10 cellular contexts compared by ENCODE assay signal in the genomic region with DNA sequence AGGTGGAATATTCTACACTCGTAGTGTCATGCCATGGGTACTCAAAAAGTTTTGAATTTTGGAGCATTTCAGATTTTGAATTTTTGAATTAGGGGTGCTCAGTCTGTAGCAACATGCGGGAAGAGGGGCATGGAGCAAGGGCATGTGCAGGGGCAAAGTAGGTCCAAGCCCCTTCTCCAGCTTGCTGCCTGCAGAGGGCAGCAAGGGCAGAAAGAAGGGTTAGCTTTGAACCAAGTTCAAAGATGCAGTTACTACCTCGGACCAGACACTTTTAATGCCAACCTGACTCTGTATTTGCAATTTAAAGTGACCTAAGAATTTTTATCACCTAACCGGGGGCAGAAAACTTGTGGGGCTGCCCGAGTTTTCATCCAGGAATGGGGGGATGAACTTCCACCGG.
DNase-seq lines count a peak whose midpoint lies in the region; ATAC-seq and TF ChIP-seq lines count a peak whose summit lies in the region.
"Had no signal": no experiment of that assay in that cellular context is flagged by ENCODE, and none has a peak within 500 bp of the region (broad histone marks: within the 10 kb centered on the region; RNA-seq: fewer than 3 reads in every experiment).

No MANE protein-coding gene starts in this region.

- intact Hi-C loops in activated CD8-positive, alpha-beta T cell treated with anti-CD3 and anti-CD28 coated beads for 36 hours (cut with micrococcal nuclease): loop anchor here (5.0 kb wide), 1 partner anchor 76 kb away; no protein-coding TSS in a partner anchor
- intact Hi-C loops in dorsolateral prefrontal cortex (cut with DNase I): loop anchor here in 1 of 2 donors (5.0 kb wide), 1 partner anchor 94 kb away; a partner anchor contains a TSS
- intact Hi-C loops in sigmoid colon (cut with DNase I): no loop called here

- DNase-seq in activated CD8-positive, alpha-beta T cell treated with anti-CD3 and anti-CD28 coated beads, Interleukin-2, amount 10 ng/mL, durations not matched to agents 7 days and 5 days: peak; percentile 26
- no peak for DNase-seq in activated CD8-positive, alpha-beta T cell treated with anti-CD3 and anti-CD28 coated beads for 36 hours
- no peak for DNase-seq in LNCaP clone FGC (ENCODE audit: low read depth)
- peak in 4 of 10 donors; percentile 19 to 46 (median 22) for DNase-seq in dorsolateral prefrontal cortex
- DNase-seq in sigmoid colon: peak; percentile 62
- no peak for DNase-seq in LoVo (ENCODE audit: low spot score)
- DNase-seq: NCI-H2171 treated with DMSO at 0.1 percent for 48 hours had no signal

- H3K4me3 ChIP-seq in LNCaP clone FGC (ENCODE audit: low read depth, low read length) (no peak overlapping the region), dorsolateral prefrontal cortex (peak overlapping the region in 2 of 59 donors; percentile 40 to 48), sigmoid colon (no peak overlapping the region)

- TF ChIP-seq CTCF in activated CD8-positive, alpha-beta T cell treated with anti-CD3 and anti-CD28 coated beads for 36 hours (IDR thresholded peaks at IDR 0.05): no peak
- TF ChIP-seq CTCF in LNCaP clone FGC (IDR thresholded peaks at IDR 0.05; ENCODE audit: control insufficient read depth, extremely low read depth, insufficient read depth) (peak; percentile 39), dorsolateral prefrontal cortex (IDR thresholded peaks at IDR 0.05 in 54 of 56, conservative IDR thresholded peaks at IDR 0.05 in 2 of 56; ENCODE audit: low read depth in 1 of 56, partially characterized antibody in 56 of 56) (peak in 45 of 56 donors; percentile 8 to 59 (median 37)), sigmoid colon (IDR thresholded peaks at IDR 0.05) (peak in 2 of 4 experiments; percentile 29 to 32)

- peak overlapping the region in 20 of 59 donors; percentile 3 to 87 (median 66) for H3K27ac ChIP-seq in dorsolateral prefrontal cortex
- H3K27ac ChIP-seq in sigmoid colon: peak overlapping the region in 3 of 4 donors; percentile 24 to 59 (median 53)

- peaks cover 15% of the 10 kb centered on the region for H3K27me3 Mint-ChIP-seq in activated CD8-positive, alpha-beta T cell treated with anti-CD3 and anti-CD28 coated beads, Interleukin-2, amount 10 ng/mL, durations not matched to agents 7 days and 5 days (ENCODE audit: low read depth)
- peaks cover 12% of the 10 kb centered on the region for H3K27me3 Mint-ChIP-seq in activated CD8-positive, alpha-beta T cell treated with anti-CD3 and anti-CD28 coated beads for 36 hours

- no peak overlapping the region for H3K4me3 Mint-ChIP-seq in activated CD8-positive, alpha-beta T cell treated with anti-CD3 and anti-CD28 coated beads, Interleukin-2, amount 10 ng/mL, durations not matched to agents 7 days and 5 days
- no peak overlapping the region for H3K4me3 Mint-ChIP-seq in activated CD8-positive, alpha-beta T cell treated with anti-CD3 and anti-CD28 coated beads for 36 hours

- TF ChIP-seq POLR2A in sigmoid colon (IDR thresholded peaks at IDR 0.05): no peak

- H3K27me3 ChIP-seq in dorsolateral prefrontal cortex (peaks cover 0 to 6% (median 0%) of the 10 kb centered on the region in 45 donors), sigmoid colon (no peaks in the 10 kb centered on the region)

- H3K36me3 ChIP-seq in sigmoid colon: no peaks in the 10 kb centered on the region

- peaks cover 7% of the 10 kb centered on the region for H3K4me1 Mint-ChIP-seq in activated CD8-positive, alpha-beta T cell treated with anti-CD3 and anti-CD28 coated beads, Interleukin-2, amount 10 ng/mL, durations not matched to agents 7 days and 5 days (ENCODE audit: low read depth)
- H3K4me1 Mint-ChIP-seq in activated CD8-positive, alpha-beta T cell treated with anti-CD3 and anti-CD28 coated beads for 36 hours (ENCODE audit: low read depth): peaks cover 2% of the 10 kb centered on the region

- WGBS in sigmoid colon, 2 donors: 41 to 60% methylated on average over 6 of the region's 6 CpGs

- no peaks in the 10 kb centered on the region for H3K9me3 ChIP-seq in sigmoid colon
- H3K9me3 ChIP-seq: Caco-2 had no signal

- POLR2A ChIA-PET in activated CD8-positive, alpha-beta T cell treated with anti-CD3 and anti-CD28 coated beads, Interleukin-2, amount 10 ng/mL, durations not matched to agents 7 days and 5 days (lab: Charles Lee): interaction anchor here (0.6 kb wide), 1 partner anchor 631 kb away, joined by 5 read pairs; no protein-coding TSS in a partner anchor
- POLR2A ChIA-PET in activated CD8-positive, alpha-beta T cell treated with anti-CD3 and anti-CD28 coated beads for 36 hours (lab: Charles Lee): no interaction called here

- no peaks in the 10 kb centered on the region for H3K36me3 Mint-ChIP-seq in activated CD8-positive, alpha-beta T cell treated with anti-CD3 and anti-CD28 coated beads, Interleukin-2, amount 10 ng/mL, durations not matched to agents 7 days and 5 days (ENCODE audit: low read depth)
- H3K36me3 Mint-ChIP-seq in activated CD8-positive, alpha-beta T cell treated with anti-CD3 and anti-CD28 coated beads for 36 hours (ENCODE audit: low read depth): no peaks in the 10 kb centered on the region

- H3K27ac Mint-ChIP-seq in activated CD8-positive, alpha-beta T cell treated with anti-CD3 and anti-CD28 coated beads, Interleukin-2, amount 10 ng/mL, durations not matched to agents 7 days and 5 days: no peak overlapping the region
- no peak overlapping the region for H3K27ac Mint-ChIP-seq in activated CD8-positive, alpha-beta T cell treated with anti-CD3 and anti-CD28 coated beads for 36 hours

- no peak for ATAC-seq in activated CD8-positive, alpha-beta T cell treated with anti-CD3 and anti-CD28 coated beads, Interleukin-2, amount 10 ng/mL, durations not matched to agents 7 days and 5 days
- ATAC-seq in activated CD8-positive, alpha-beta T cell treated with anti-CD3 and anti-CD28 coated beads for 36 hours: no peak
- ATAC-seq in HG03108 (IDR thresholded peaks at IDR 0.05; ENCODE audit: unreplicated experiment) (no peak), HG03469 (IDR thresholded peaks at IDR 0.05; ENCODE audit: unreplicated experiment) (no peak)

- H3K4me1 ChIP-seq in sigmoid colon: peaks cover 0 to 45% (median 37%) of the 10 kb centered on the region in 4 donors

- no peaks in the 10 kb centered on the region for H3K9me3 Mint-ChIP-seq in activated CD8-positive, alpha-beta T cell treated with anti-CD3 and anti-CD28 coated beads, Interleukin-2, amount 10 ng/mL, durations not matched to agents 7 days and 5 days (ENCODE audit: insufficient read depth)
- H3K9me3 Mint-ChIP-seq in activated CD8-positive, alpha-beta T cell treated with anti-CD3 and anti-CD28 coated beads for 36 hours: no peaks in the 10 kb centered on the region

- no peak for TF ChIP-seq EP300 in sigmoid colon (IDR thresholded peaks at IDR 0.05)

- CTCF ChIA-PET in activated CD8-positive, alpha-beta T cell treated with anti-CD3 and anti-CD28 coated beads, Interleukin-2, amount 10 ng/mL, durations not matched to agents 7 days and 5 days (lab: Charles Lee): interaction anchor here (3.6 kb wide), 1 partner anchor 77 kb away, joined by 28 read pairs; no protein-coding TSS in a partner anchor
- CTCF ChIA-PET in activated CD8-positive, alpha-beta T cell treated with anti-CD3 and anti-CD28 coated beads for 36 hours (lab: Charles Lee): interaction anchor here (0.7 to 2.0 kb wide), 4 partner anchors 21 to 142 kb away, joined by 3 to 7 read pairs (median 4); no protein-coding TSS in a partner anchor

Comparison
In these comparisons a context has a peak if more than half of its experiments do, and no peak if none do; other contexts are left out.
1. DNase-seq: peak in activated CD8-positive, alpha-beta T cell treated with anti-CD3 and anti-CD28 coated beads, Interleukin-2, amount 10 ng/mL, durations not matched to agents 7 days and 5 days (single experiment) and sigmoid colon (single experiment); none in activated CD8-positive, alpha-beta T cell treated with anti-CD3 and anti-CD28 coated beads for 36 hours (single experiment), LNCaP clone FGC (single experiment) and LoVo (single experiment).